ENCODE assay signal across 17 cellular contexts in the genomic region with DNA sequence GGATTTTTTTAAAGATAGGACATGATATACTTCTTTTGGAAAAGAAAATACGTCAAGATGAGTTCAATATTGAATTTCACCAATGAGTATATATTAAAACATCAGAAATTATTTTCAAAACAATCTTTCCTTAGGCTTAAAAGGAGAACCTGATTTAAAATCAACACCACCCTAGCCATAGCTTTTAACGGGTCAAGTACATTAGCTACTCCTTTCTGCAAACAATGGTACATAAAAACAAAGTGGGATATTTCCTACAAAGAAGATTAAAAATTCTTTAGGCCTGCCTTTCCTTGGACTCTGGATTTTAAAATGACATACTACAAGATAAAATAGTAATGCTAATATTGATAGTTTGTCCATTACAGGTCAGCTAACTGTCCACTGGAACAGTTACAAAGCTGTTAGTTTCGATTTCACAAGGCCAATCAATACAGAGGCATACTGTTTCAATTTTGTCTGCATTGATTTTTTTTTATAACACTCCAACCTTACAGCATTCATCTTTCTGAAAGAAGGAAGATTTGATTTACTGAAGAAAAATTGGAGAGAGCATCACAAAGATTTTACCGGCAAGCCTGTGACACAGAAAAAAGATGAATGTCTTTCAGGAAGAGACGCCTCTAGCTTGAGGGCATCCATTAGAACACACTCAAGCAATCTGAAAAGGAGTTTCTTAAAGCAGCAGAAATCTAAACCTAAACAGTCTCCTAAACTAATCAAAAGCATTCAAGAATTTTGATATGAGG.
A peak's percentile ranks its signal among the peaks of the same experiment; 100 is the strongest.
DNase-seq lines count a peak whose midpoint lies in the region; ATAC-seq and TF ChIP-seq lines count a peak whose summit lies in the region.
"Had no signal": no experiment of that assay in that cellular context is flagged by ENCODE, and none has a peak within 500 bp of the region (broad histone marks: within the 10 kb centered on the region; RNA-seq: fewer than 3 reads in every experiment).

No MANE protein-coding gene starts in this region.

- ATAC-seq in GM18873 (IDR thresholded peaks at IDR 0.05; ENCODE audit: low FRiP score, unreplicated experiment), result no peak
- ATAC-seq in stimulated activated memory B cell treated with anti-CD40 and anti-IgM and Interleukin-4, amounts not matched to agents 10 μg/mL and 1 μg/mL and 100 μg/mL, for 72 hours, result no peak
- ATAC-seq: activated CD4-positive, CD25-positive, alpha-beta regulatory T cell treated with anti-CD3 and anti-CD28 coated beads, Interleukin-2, amount 50 U/mL, for 24 hours; esophagus mucosa had no signal

- TF ChIP-seq CTCF in AG10803 (conservative IDR thresholded peaks at IDR 0.05; ENCODE audit: low read length), result no peak
- no peak for TF ChIP-seq CTCF in epithelial cell of esophagus (IDR thresholded peaks at IDR 0.05; ENCODE audit: insufficient read depth, low read depth, low read length, missing control alignments)
- TF ChIP-seq CTCF in mesothelial cell of epicardium (IDR thresholded peaks at IDR 0.05; ENCODE audit: unreplicated experiment), result no peak
- TF ChIP-seq CTCF in lower leg skin (IDR thresholded peaks at IDR 0.05), result no peak

- DNase-seq in AG10803 (ENCODE audit: low read depth) (no peak), SK-MEL-5 (ENCODE audit: low read depth, low spot score) (peak; percentile 33), epithelial cell of esophagus (ENCODE audit: low read depth) (peak; percentile 47), mesothelial cell of epicardium (ENCODE audit: low spot score in 2 of 2, unreplicated experiment in 2 of 2) (no peak), lower leg skin (ENCODE audit: low spot score in 2 of 2) (no peak), EL (no peak)
- DNase-seq: colonic mucosa, DMS 273 treated with DMSO at 0.1 percent for 48 hours, NCI-H1436 treated with DMSO at 0.1 percent for 48 hours, NCI-H526 had no signal

- TF ChIP-seq POLR2A in lower leg skin (IDR thresholded peaks at IDR 0.05), result no peak

- H3K4me3 Mint-ChIP-seq in mesothelial cell of epicardium, result peak overlapping the region; percentile 5
- no peak overlapping the region for H3K4me3 Mint-ChIP-seq in stimulated activated memory B cell treated with anti-CD40 and anti-IgM and Interleukin-4, amounts not matched to agents 10 μg/mL and 1 μg/mL and 100 μg/mL, for 72 hours
- H3K4me3 Mint-ChIP-seq: memory B cell; stimulated activated naive CD8-positive, alpha-beta T cell treated with anti-CD3 and anti-CD28 coated beads, Interleukin-15, Interleukin-2, amounts not matched to agents 100 ng/mL and 50 ng/mL, for 24 hours had no signal

- H3K4me3 ChIP-seq in AG10803 (ENCODE audit: low read length) (peak overlapping the region; percentile 34), epithelial cell of esophagus (ENCODE audit: low read length) (no peak overlapping the region), lower leg skin (ENCODE audit: low read depth, poor library complexity, severe bottlenecking) (no peak overlapping the region)
- H3K4me3 ChIP-seq: colonic mucosa, HAP-1 had no signal

- intact Hi-C loops in lower leg skin (cut with DNase I; ENCODE audit: low total_unique reads), result no loop called here

- peak overlapping the region; percentile 63 for H3K27ac Mint-ChIP-seq in mesothelial cell of epicardium
- no peak overlapping the region for H3K27ac Mint-ChIP-seq in stimulated activated memory B cell treated with anti-CD40 and anti-IgM and Interleukin-4, amounts not matched to agents 10 μg/mL and 1 μg/mL and 100 μg/mL, for 72 hours
- H3K27ac Mint-ChIP-seq: memory B cell had no signal

- peaks cover 2% of the 10 kb centered on the region for H3K36me3 Mint-ChIP-seq in mesothelial cell of epicardium
- H3K36me3 Mint-ChIP-seq in stimulated activated memory B cell treated with anti-CD40 and anti-IgM and Interleukin-4, amounts not matched to agents 10 μg/mL and 1 μg/mL and 100 μg/mL, for 72 hours, result peaks cover 32% of the 10 kb centered on the region

- H3K9me3 Mint-ChIP-seq in mesothelial cell of epicardium, result no peaks in the 10 kb centered on the region
- H3K9me3 Mint-ChIP-seq in stimulated activated memory B cell treated with anti-CD40 and anti-IgM and Interleukin-4, amounts not matched to agents 10 μg/mL and 1 μg/mL and 100 μg/mL, for 72 hours, result no peaks in the 10 kb centered on the region
- H3K9me3 Mint-ChIP-seq: memory B cell; stimulated activated naive CD8-positive, alpha-beta T cell treated with anti-CD3 and anti-CD28 coated beads, Interleukin-15, Interleukin-2, amounts not matched to agents 100 ng/mL and 50 ng/mL, for 24 hours had no signal

- 54 to 56% methylated on average over 5 of the region's 5 CpGs for WGBS in lower leg skin, 2 donors

- no peaks in the 10 kb centered on the region for H3K27me3 Mint-ChIP-seq in mesothelial cell of epicardium (ENCODE audit: low read depth)
- no peaks in the 10 kb centered on the region for H3K27me3 Mint-ChIP-seq in stimulated activated memory B cell treated with anti-CD40 and anti-IgM and Interleukin-4, amounts not matched to agents 10 μg/mL and 1 μg/mL and 100 μg/mL, for 72 hours
- H3K27me3 Mint-ChIP-seq: memory B cell; stimulated activated naive CD8-positive, alpha-beta T cell treated with anti-CD3 and anti-CD28 coated beads, Interleukin-15, Interleukin-2, amounts not matched to agents 100 ng/mL and 50 ng/mL, for 24 hours had no signal

- in situ Hi-C loops in SK-MEL-5 (cut with HindIII; ENCODE audit: low pct_unique_long_range_greater_than_20kb, low sequenced_read_pairs), result no loop called here

- peaks cover 38% of the 10 kb centered on the region for H3K4me1 Mint-ChIP-seq in mesothelial cell of epicardium
- H3K4me1 Mint-ChIP-seq in stimulated activated memory B cell treated with anti-CD40 and anti-IgM and Interleukin-4, amounts not matched to agents 10 μg/mL and 1 μg/mL and 100 μg/mL, for 72 hours, result peaks cover 6% of the 10 kb centered on the region

Comparison
In these comparisons a context has a peak if more than half of its experiments do, and no peak if none do; other contexts are left out.
1. DNase-seq: peak in SK-MEL-5 (single experiment) and epithelial cell of esophagus (single experiment); none in AG10803 (single experiment), mesothelial cell of epicardium (0 of 2), lower leg skin (0 of 2) and EL (single experiment).